ENCODE assay signal across 19 cellular contexts in genomic region chr3:49788056-49788455, GRCh38. TPM values are rescaled to one million over a fixed set of nuclear protein-coding genes. Genes with fewer than 3 reads are reported as not detected.
DNase-seq lines count a peak whose midpoint lies in the region; ATAC-seq and TF ChIP-seq lines count a peak whose summit lies in the region.
"Had no signal": no experiment of that assay in that cellular context is flagged by ENCODE, and none has a peak within 500 bp of the region (broad histone marks: within the 10 kb centered on the region; RNA-seq: fewer than 3 reads in every experiment).

No MANE protein-coding gene starts in this region.

- H3K4me3 ChIP-seq in upper lobe of right lung (no peak overlapping the region), A673 (ENCODE audit: low read depth, low read length, poor library complexity, severe bottlenecking) (no peak overlapping the region)
- H3K4me3 ChIP-seq: GM12878 had no signal

- H3K4me3 Mint-ChIP-seq in activated T-cell treated with anti-CD3 and anti-CD28 coated beads, Interleukin-2, amount 50 U/mL, for 4 hours: peak overlapping the region; percentile 19
- H3K4me3 Mint-ChIP-seq in activated T-cell treated with anti-CD3 and anti-CD28 coated beads, Interleukin-2, amount 50 U/mL, for 72 hours: no peak overlapping the region
- H3K4me3 Mint-ChIP-seq in IgD-negative memory B cell: peak overlapping the region in 1 of 4 donors; percentile 44

- H3K4me1 Mint-ChIP-seq in activated T-cell treated with anti-CD3 and anti-CD28 coated beads, Interleukin-2, amount 50 U/mL, for 4 hours (ENCODE audit: low read depth): peaks cover 27% of the 10 kb centered on the region
- peaks cover 47% of the 10 kb centered on the region for H3K4me1 Mint-ChIP-seq in activated T-cell treated with anti-CD3 and anti-CD28 coated beads, Interleukin-2, amount 50 U/mL, for 72 hours (ENCODE audit: low read depth)
- H3K4me1 Mint-ChIP-seq in IgD-negative memory B cell: peaks cover 12 to 15% (median 14%) of the 10 kb centered on the region in 3 donors

- peaks cover 26% of the 10 kb centered on the region for H3K4me1 ChIP-seq in upper lobe of right lung
- no peaks in the 10 kb centered on the region for H3K4me1 ChIP-seq in A673 (ENCODE audit: insufficient read depth, low read length, poor library complexity, severe bottlenecking)

- CTCF ChIA-PET in A673 (lab: Charles Lee): no interaction called here

- intact Hi-C loops in upper lobe of right lung (cut with DNase I): no loop called here
- intact Hi-C loops in A673 (cut with micrococcal nuclease; ENCODE audit: unreplicated experiment): no loop called here

- ATAC-seq in activated T-cell treated with anti-CD3 and anti-CD28 coated beads, Interleukin-2, amount 50 U/mL, for 4 hours: no peak
- no peak for ATAC-seq in activated T-cell treated with anti-CD3 and anti-CD28 coated beads, Interleukin-2, amount 50 U/mL, for 72 hours (replicated peaks in 1 of 2)
- ATAC-seq in upper lobe of right lung: no peak
- ATAC-seq: CD8-positive, alpha-beta T cell; GM12878 had no signal

- H3K27me3 Mint-ChIP-seq in activated T-cell treated with anti-CD3 and anti-CD28 coated beads, Interleukin-2, amount 50 U/mL, for 4 hours (ENCODE audit: low read depth): no peaks in the 10 kb centered on the region
- H3K27me3 Mint-ChIP-seq in activated T-cell treated with anti-CD3 and anti-CD28 coated beads, Interleukin-2, amount 50 U/mL, for 72 hours (ENCODE audit: low read depth): no peaks in the 10 kb centered on the region
- no peaks in the 10 kb centered on the region for H3K27me3 Mint-ChIP-seq in IgD-negative memory B cell

- TF ChIP-seq CTCF in upper lobe of right lung (IDR thresholded peaks at IDR 0.05) (no peak), A673 (conservative IDR thresholded peaks at IDR 0.05; ENCODE audit: low read depth, low read length) (no peak)

- H3K27ac ChIP-seq in upper lobe of right lung (no peak overlapping the region), A673 (ENCODE audit: low read depth, low read length, poor library complexity, severe bottlenecking) (no peak overlapping the region)

- no peaks in the 10 kb centered on the region for H3K36me3 ChIP-seq in upper lobe of right lung
- peaks cover 6% of the 10 kb centered on the region for H3K36me3 ChIP-seq in A673 (ENCODE audit: insufficient read depth, low read length, poor library complexity, severe bottlenecking)

- H3K36me3 Mint-ChIP-seq in activated T-cell treated with anti-CD3 and anti-CD28 coated beads, Interleukin-2, amount 50 U/mL, for 4 hours (ENCODE audit: insufficient read depth): no peaks in the 10 kb centered on the region
- H3K36me3 Mint-ChIP-seq in activated T-cell treated with anti-CD3 and anti-CD28 coated beads, Interleukin-2, amount 50 U/mL, for 72 hours (ENCODE audit: insufficient read depth in 2 of 2): peaks cover 3 to 5% of the 10 kb centered on the region in 2 donors
- peaks cover 3% of the 10 kb centered on the region for H3K36me3 Mint-ChIP-seq in IgD-negative memory B cell

- BruUV-seq in A673 (replicated peaks; lab: Mats Ljungman, UMichigan): no TSS peak

- H3K9me3 ChIP-seq in upper lobe of right lung (no peaks in the 10 kb centered on the region), A673 (ENCODE audit: low read depth, low read length, poor library complexity, severe bottlenecking) (no peaks in the 10 kb centered on the region)

- H3K27ac Mint-ChIP-seq in activated T-cell treated with anti-CD3 and anti-CD28 coated beads, Interleukin-2, amount 50 U/mL, for 72 hours: no peak overlapping the region
- H3K27ac Mint-ChIP-seq in IgD-negative memory B cell: peak overlapping the region in 2 of 3 donors; percentile 53 to 96

- POLR2A ChIA-PET in A673 (lab: Charles Lee; ENCODE audit: low non-redundant PET): no interaction called here

- no peaks in the 10 kb centered on the region for H3K27me3 ChIP-seq in upper lobe of right lung
- no peaks in the 10 kb centered on the region for H3K27me3 ChIP-seq in A673 (replicated peaks; ENCODE audit: insufficient read depth, low read depth, low read length, poor library complexity)

- no peaks in the 10 kb centered on the region for H3K9me3 Mint-ChIP-seq in activated T-cell treated with anti-CD3 and anti-CD28 coated beads, Interleukin-2, amount 50 U/mL, for 4 hours
- H3K9me3 Mint-ChIP-seq in activated T-cell treated with anti-CD3 and anti-CD28 coated beads, Interleukin-2, amount 50 U/mL, for 72 hours: no peaks in the 10 kb centered on the region
- no peaks in the 10 kb centered on the region for H3K9me3 Mint-ChIP-seq in IgD-negative memory B cell
- H3K9me3 Mint-ChIP-seq: CD8-positive, alpha-beta T cell had no signal

- DNase-seq in activated T-cell treated with anti-CD3 and anti-CD28 coated beads, Interleukin-2, amount 50 U/mL, for 4 hours: no peak
- DNase-seq in activated T-cell treated with anti-CD3 and anti-CD28 coated beads, Interleukin-2, amount 50 U/mL, for 72 hours: no peak
- DNase-seq in iPS-NIHi7 (ENCODE audit: extremely low spot score): peak; percentile 5
- DNase-seq in upper lobe of right lung: peak; percentile 18
- DNase-seq in NCI-H2081 treated with DMSO at 0.1 percent for 48 hours (lab: John Stamatoyannopoulos, UW): no peak
- DNase-seq in A673 (ENCODE audit: low spot score): no peak
- no peak for DNase-seq in Kasumi-1 (lab: John Stamatoyannopoulos, UW)
- DNase-seq: Calu3; CD8-positive, alpha-beta T cell; DMS53; EL; HCEC 1CT; NCI-H1105; NK-92 treated with Interleukin-12 subunit alpha and Interleukin-12 subunit beta, amount 100 ng/mL, for 24 hours; SHP77 had no signal

RNA-seq across cellular contexts. Expression of gene IP6K1, which starts 1.7 kb away (rescaled TPM):
- total RNA-seq in activated T-cell treated with anti-CD3 and anti-CD28 coated beads, Interleukin-2, amount 50 U/mL, for 4 hours: 10 to 100 TPM; 37.2 to 39.0 (median 38.2) TPM
- 10 to 100 TPM; 36.5 to 37.4 TPM for total RNA-seq in activated T-cell treated with anti-CD3 and anti-CD28 coated beads, Interleukin-2, amount 50 U/mL, for 72 hours
- polyA plus RNA-seq in IgD-negative memory B cell: 28.7 TPM
- total RNA-seq in upper lobe of right lung: 39.5 TPM
- total RNA-seq in A673 (2021): 25.8 and 29.0 TPM in 2 replicates

RNA-seq across cellular contexts. Expression of gene CDHR4, which starts 11.6 kb away (rescaled TPM):
- total RNA-seq in activated T-cell treated with anti-CD3 and anti-CD28 coated beads, Interleukin-2, amount 50 U/mL, for 4 hours: not detected
- total RNA-seq in activated T-cell treated with anti-CD3 and anti-CD28 coated beads, Interleukin-2, amount 50 U/mL, for 72 hours: under 1 TPM in 1 of 2 donors, not detected in 1; 0.39 TPM
- polyA plus RNA-seq in IgD-negative memory B cell: not detected
- not detected for total RNA-seq in upper lobe of right lung
- 0.48 TPM in 1 of 2 replicates, not detected in the other for total RNA-seq in A673 (2021)
- total RNA-seq: Calu3, GM12878, NCI-H460 had no signal
- polyA plus RNA-seq: BJ, GM12878 had no signal

RNA-seq across cellular contexts. Expression of gene INKA1, which starts 15.0 kb away (rescaled TPM):
- 1 to 10 TPM; 1.4 to 1.8 (median 1.4) TPM for total RNA-seq in activated T-cell treated with anti-CD3 and anti-CD28 coated beads, Interleukin-2, amount 50 U/mL, for 4 hours
- total RNA-seq in activated T-cell treated with anti-CD3 and anti-CD28 coated beads, Interleukin-2, amount 50 U/mL, for 72 hours: 1 to 10 TPM; 1.2 to 1.5 TPM
- 35.5 TPM for polyA plus RNA-seq in IgD-negative memory B cell
- total RNA-seq in upper lobe of right lung: 6.6 TPM
- total RNA-seq in A673 (2021): 7.1 and 13.8 TPM in 2 replicates

RNA-seq across cellular contexts. Expression of gene UBA7, which starts 25.7 kb away (rescaled TPM):
- total RNA-seq in activated T-cell treated with anti-CD3 and anti-CD28 coated beads, Interleukin-2, amount 50 U/mL, for 4 hours: 10 to 100 TPM; 27.7 to 28.7 (median 27.8) TPM
- 10 to 100 TPM; 93.5 to 98.6 TPM for total RNA-seq in activated T-cell treated with anti-CD3 and anti-CD28 coated beads, Interleukin-2, amount 50 U/mL, for 72 hours
- 61.5 TPM for polyA plus RNA-seq in IgD-negative memory B cell
- total RNA-seq in upper lobe of right lung (110 TPM), A673 (2021) (2.2 and 3.8 TPM in 2 replicates)

Comparison
In these comparisons a context has a peak if more than half of its experiments do, and no peak if none do; other contexts are left out.
1. DNase-seq: peak in iPS-NIHi7 (single experiment) and upper lobe of right lung (single experiment); none in activated T-cell treated with anti-CD3 and anti-CD28 coated beads, Interleukin-2, amount 50 U/mL, for 4 hours (single experiment), activated T-cell treated with anti-CD3 and anti-CD28 coated beads, Interleukin-2, amount 50 U/mL, for 72 hours (0 of 2), NCI-H2081 treated with DMSO at 0.1 percent for 48 hours (single experiment), A673 (single experiment) and Kasumi-1 (0 of 2).